24 cellular contexts compared by ENCODE assay signal in the genomic region with DNA sequence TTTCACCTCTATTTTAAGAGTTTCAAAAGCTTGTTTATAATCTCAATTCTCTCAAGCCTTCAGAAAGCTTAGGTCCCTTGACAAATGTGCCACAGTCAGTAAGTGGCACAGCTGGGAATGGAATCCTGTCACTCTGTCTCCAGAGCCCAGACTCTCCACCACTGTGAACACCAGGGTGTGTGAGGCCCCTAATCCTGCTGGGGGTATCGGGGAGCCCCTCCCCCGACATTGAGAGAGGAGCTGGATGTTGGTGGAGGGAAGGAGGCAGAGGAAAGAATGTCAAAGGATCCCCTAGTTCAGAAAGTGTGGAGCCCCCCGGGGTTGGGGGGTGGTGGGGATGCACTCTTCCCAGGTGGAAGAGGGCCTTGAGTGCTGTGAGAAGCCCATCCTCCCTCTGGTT.
"Had no signal": no experiment of that assay in that cellular context is flagged by ENCODE, and none has a peak within 500 bp of the region (broad histone marks: within the 10 kb centered on the region; RNA-seq: fewer than 3 reads in every experiment).

No MANE protein-coding gene starts in this region.

- DNase-seq: KBM-7; MV-4-11; NCI-H1048; NCI-H1105; NCI-H1417; NCI-H146; NCI-H1694 treated with DMSO at 0.1 percent for 48 hours; NCI-H1930; NCI-H2081; NCI-H2107; NCI-H226; NCI-H446; NCI-H510A; NCI-H524 treated with DMSO at 0.1 percent for 48 hours; NCI-H69; NCI-H774; NK-92 treated with Interleukin-12 subunit alpha and Interleukin-12 subunit beta, amount 100 ng/mL, for 24 hours; OCI-M1; PC-9; Peyer's patch; SHP77 treated with DMSO at 0.1 percent for 48 hours; SJCRH30 had no signal

- H2AFZ ChIP-seq: PC-9 had no signal

- H3K27me3 ChIP-seq: Peyer's patch, SJCRH30 had no signal

- H3K4me1 ChIP-seq: Peyer's patch, SJCRH30 had no signal

- H3K36me3 ChIP-seq: Peyer's patch, SJCRH30 had no signal

- H3K27ac ChIP-seq: PC-9, Peyer's patch, SJCRH30 had no signal

- H3K9me3 ChIP-seq: Peyer's patch, SJCRH30 had no signal

- H3K4me2 ChIP-seq: PC-9 had no signal

- H3K4me3 ChIP-seq: PC-9, Peyer's patch, SJCRH30 had no signal

- ATAC-seq: Right ventricle myocardium inferior, SK-N-SH treated with all-trans-retinoic acid at 6 μM for 48 hours had no signal
